In genomic region chr9:13513710-13514444, GRCh38 we compare ENCODE assay signal across 10 cellular contexts.
A peak's percentile ranks its signal among the peaks of the same experiment; 100 is the strongest.
DNase-seq lines count a peak whose midpoint lies in the region; ATAC-seq and TF ChIP-seq lines count a peak whose summit lies in the region.
"Had no signal": no experiment of that assay in that cellular context is flagged by ENCODE, and none has a peak within 500 bp of the region (broad histone marks: within the 10 kb centered on the region; RNA-seq: fewer than 3 reads in every experiment).

No MANE protein-coding gene starts in this region.

- no peak for TF ChIP-seq CTCF in ovary (IDR thresholded peaks at IDR 0.05)
- TF ChIP-seq CTCF in Calu3 (IDR thresholded peaks at IDR 0.05; ENCODE audit: unreplicated experiment) = no peak

- peak overlapping the region; percentile 85 for H2AFZ ChIP-seq in neuronal stem cell (ENCODE audit: low read length)

- H3K27ac Mint-ChIP-seq in Calu3 (ENCODE audit: unreplicated experiment) = no peak overlapping the region
- H3K27ac Mint-ChIP-seq: CD8-positive, alpha-beta memory T cell had no signal

- no peak for TF ChIP-seq EP300 in ovary (IDR thresholded peaks at IDR 0.05)

- peak overlapping the region; percentile 82 for H3K9ac ChIP-seq in neuronal stem cell (ENCODE audit: low read depth, low read length, poor library complexity)

- no peak overlapping the region for H2AK5ac ChIP-seq in neuronal stem cell (ENCODE audit: low read depth, low read length)

- H2BK15ac ChIP-seq in neuronal stem cell (ENCODE audit: low read length) = no peak overlapping the region

- peak overlapping the region; percentile 12 for H3K18ac ChIP-seq in neuronal stem cell (ENCODE audit: low read length)

- no peak for ATAC-seq in HG02981 (IDR thresholded peaks at IDR 0.05; ENCODE audit: unreplicated experiment)

- no peak overlapping the region for H3K4me3 ChIP-seq in neuronal stem cell (ENCODE audit: low read length in 2 of 2)
- H3K4me3 ChIP-seq in ovary = no peak overlapping the region

- H2BK5ac ChIP-seq in neuronal stem cell (ENCODE audit: low read length) = no peak overlapping the region

- no peaks in the 10 kb centered on the region for H3K27me3 ChIP-seq in neuronal stem cell (ENCODE audit: control insufficient read depth in 3 of 3, insufficient read depth in 3 of 3, low read depth in 1 of 3, low read length in 3 of 3)
- H3K27me3 ChIP-seq in ovary = no peaks in the 10 kb centered on the region

- DNase-seq in EH (ENCODE audit: low read depth) (peak; percentile 62), NCI-H748 (lab: John Stamatoyannopoulos, UW; ENCODE audit: unreplicated experiment) (peak; percentile 93), fibroblast of gingiva (ENCODE audit: low read depth) (peak; percentile 8), neuronal stem cell (ENCODE audit: low spot score) (peak; percentile 29), ovary (no peak), Calu3 (no peak)
- no peak for DNase-seq in stimulated activated CD4-positive, alpha-beta T cell treated with anti-CD3 and anti-CD28 coated beads, Interleukin-15, amount 100 ng/mL, for 24 hours
- DNase-seq: CD8-positive, alpha-beta memory T cell; stimulated activated CD4-positive, alpha-beta T cell treated with anti-CD3 and anti-CD28 coated beads, Interleukin-2, amount 100 ng/mL, for 24 hours had no signal

- H2BK12ac ChIP-seq in neuronal stem cell (ENCODE audit: low read length) = no peak overlapping the region

- peaks cover 5% of the 10 kb centered on the region for H3K9me3 Mint-ChIP-seq in Calu3 (ENCODE audit: low read depth, unreplicated experiment)

- H3K4ac ChIP-seq in neuronal stem cell (ENCODE audit: low read length) = no peak overlapping the region

- no peak overlapping the region for H3K14ac ChIP-seq in neuronal stem cell (ENCODE audit: low read length)

- intact Hi-C loops in ovary (cut with DNase I) = no loop called here
- intact Hi-C loops in Calu3 (cut with micrococcal nuclease; ENCODE audit: unreplicated experiment) = no loop called here

- H3K36me3 ChIP-seq in neuronal stem cell (replicated peaks in 1 of 2; ENCODE audit: control insufficient read depth in 2 of 2, insufficient read depth in 2 of 2, low read length in 2 of 2) = no peaks in the 10 kb centered on the region
- H3K36me3 ChIP-seq in ovary = no peaks in the 10 kb centered on the region

- H4K91ac ChIP-seq in neuronal stem cell (ENCODE audit: low read depth, low read length, poor library complexity) = no peak overlapping the region

- H3K9me3 ChIP-seq in neuronal stem cell (replicated peaks in 1 of 2; ENCODE audit: control insufficient read depth in 2 of 2, insufficient read depth in 1 of 2, low read depth in 1 of 2, low read length in 2 of 2) (peaks cover 0 to 9% of the 10 kb centered on the region in 2 donors), ovary (no peaks in the 10 kb centered on the region)

- WGBS in neuronal stem cell (ENCODE audit: extremely low coverage in 2 of 2, insufficient read length in 2 of 2, insufficient replicate concordance in 1 of 2), 2 donors = no CpG with 5 or more reads among the region's 16 CpGs
- 82 to 90% (median 90%) methylated on average over 16 of the region's 16 CpGs for WGBS in ovary, 3 donors

- no peak for TF ChIP-seq POLR2A in ovary (IDR thresholded peaks at IDR 0.05)

- H3K27ac ChIP-seq in neuronal stem cell (replicated peaks; ENCODE audit: low read length) (peak overlapping the region; percentile 87), ovary (no peak overlapping the region)

- no peak overlapping the region for H3K4me3 Mint-ChIP-seq in Calu3 (ENCODE audit: low read depth, unreplicated experiment)
- H3K4me3 Mint-ChIP-seq: CD8-positive, alpha-beta memory T cell had no signal

- H2BK120ac ChIP-seq in neuronal stem cell (ENCODE audit: low read depth, low read length) = no peak overlapping the region

- H3K4me1 ChIP-seq in neuronal stem cell (ENCODE audit: control insufficient read depth in 2 of 2, insufficient read depth in 1 of 2, low read depth in 1 of 2, low read length in 2 of 2) (peaks cover 9 to 11% of the 10 kb centered on the region in 2 donors), ovary (ENCODE audit: insufficient read depth) (peaks cover 3% of the 10 kb centered on the region)

- H3K79me1 ChIP-seq in neuronal stem cell (ENCODE audit: low read depth, low read length) = no peaks in the 10 kb centered on the region

- no peaks in the 10 kb centered on the region for H3K27me3 Mint-ChIP-seq in Calu3 (ENCODE audit: unreplicated experiment)

- no peak overlapping the region for H4K8ac ChIP-seq in neuronal stem cell (ENCODE audit: low read depth, low read length)

- no peaks in the 10 kb centered on the region for H3K4me1 Mint-ChIP-seq in Calu3 (ENCODE audit: low read depth, unreplicated experiment)
- H3K4me1 Mint-ChIP-seq: CD8-positive, alpha-beta memory T cell had no signal

- no peak overlapping the region for H3K23ac ChIP-seq in neuronal stem cell (ENCODE audit: low read depth, low read length, poor library complexity)

- no TSS peak for BruUV-seq in Calu3 (replicated peaks; lab: Mats Ljungman, UMichigan)

- no peak overlapping the region for H3K4me2 ChIP-seq in neuronal stem cell (ENCODE audit: insufficient read depth, low read length, poor library complexity, severe bottlenecking)

- CTCF ChIA-PET in Calu3 (lab: Charles Lee) = no interaction called here

- no peaks in the 10 kb centered on the region for H3K36me3 Mint-ChIP-seq in Calu3 (ENCODE audit: insufficient read depth, unreplicated experiment)
- H3K36me3 Mint-ChIP-seq: CD8-positive, alpha-beta memory T cell had no signal

Comparison
In these comparisons a context has a peak if more than half of its experiments do, and no peak if none do; other contexts are left out.
1. DNase-seq: peak in EH (single experiment), NCI-H748 (single experiment), fibroblast of gingiva (single experiment) and neuronal stem cell (single experiment); none in stimulated activated CD4-positive, alpha-beta T cell treated with anti-CD3 and anti-CD28 coated beads, Interleukin-15, amount 100 ng/mL, for 24 hours (single experiment), ovary (0 of 5) and Calu3 (single experiment).